Comparison of ENCODE assay signal across 1 cellular context in genomic region chr6:79989641-79990040, GRCh38.
TF ChIP-seq lines count a peak whose summit lies in the region.

No MANE protein-coding gene starts in this region.

TF ChIP-seq in GM23338, 12 proteins besides CTCF, POLR2A, EP300 and RAD21:
- TF ChIP-seq ETS1 (IDR thresholded peaks at IDR 0.05) (no peak), ZNF462 (CRISPR knock-in tag; IDR thresholded peaks at IDR 0.05) (no peak), EZH2 (IDR thresholded peaks at IDR 0.05; ENCODE audit: low read depth, unreplicated experiment) (no peak), EZH2phosphoT487 (IDR thresholded peaks at IDR 0.05; ENCODE audit: unreplicated experiment) (no peak), CREB1 (CRISPR knock-in tag; IDR thresholded peaks at IDR 0.05; ENCODE audit: low read depth) (no peak), JUNB (IDR thresholded peaks at IDR 0.05; ENCODE audit: unreplicated experiment) (no peak), POLR2AphosphoS5 (IDR thresholded peaks at IDR 0.05; ENCODE audit: low read depth) (no peak), REST (IDR thresholded peaks at IDR 0.05; ENCODE audit: unreplicated experiment) (no peak), ZNF114 (CRISPR knock-in tag; IDR thresholded peaks at IDR 0.05) (no peak), STAT1 (IDR thresholded peaks at IDR 0.05; ENCODE audit: unreplicated experiment) (no peak), ZNF331 (CRISPR knock-in tag; IDR thresholded peaks at IDR 0.05; ENCODE audit: low read depth) (no peak), NANOG (IDR thresholded peaks at IDR 0.05; ENCODE audit: borderline replicate concordance) (no peak)
